1 cellular context compared by ENCODE assay signal in the genomic region with DNA sequence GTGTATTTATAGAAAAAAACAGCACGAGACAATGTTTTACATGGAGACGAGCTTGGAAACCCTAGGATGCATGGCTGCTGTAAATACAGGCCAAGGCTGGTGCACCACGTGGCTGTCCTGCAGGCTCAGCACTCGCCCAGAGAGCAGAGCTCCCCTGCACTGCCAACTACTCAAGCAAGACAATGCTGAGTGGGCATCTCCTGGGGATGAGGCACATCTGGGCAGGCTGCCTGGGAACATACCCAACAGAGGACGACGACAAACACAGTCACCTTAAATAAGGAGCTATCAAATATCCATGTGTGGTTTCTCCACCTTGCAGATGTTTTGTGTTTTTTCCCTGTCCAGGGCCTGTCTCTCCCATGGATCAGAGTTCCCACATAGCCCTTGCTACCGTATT.
TF ChIP-seq lines count a peak whose summit lies in the region.

No MANE protein-coding gene starts in this region.

TF ChIP-seq in GM23338, 12 proteins besides CTCF, POLR2A, EP300 and RAD21 (continued from another document):
- TF ChIP-seq, protein P1, sequence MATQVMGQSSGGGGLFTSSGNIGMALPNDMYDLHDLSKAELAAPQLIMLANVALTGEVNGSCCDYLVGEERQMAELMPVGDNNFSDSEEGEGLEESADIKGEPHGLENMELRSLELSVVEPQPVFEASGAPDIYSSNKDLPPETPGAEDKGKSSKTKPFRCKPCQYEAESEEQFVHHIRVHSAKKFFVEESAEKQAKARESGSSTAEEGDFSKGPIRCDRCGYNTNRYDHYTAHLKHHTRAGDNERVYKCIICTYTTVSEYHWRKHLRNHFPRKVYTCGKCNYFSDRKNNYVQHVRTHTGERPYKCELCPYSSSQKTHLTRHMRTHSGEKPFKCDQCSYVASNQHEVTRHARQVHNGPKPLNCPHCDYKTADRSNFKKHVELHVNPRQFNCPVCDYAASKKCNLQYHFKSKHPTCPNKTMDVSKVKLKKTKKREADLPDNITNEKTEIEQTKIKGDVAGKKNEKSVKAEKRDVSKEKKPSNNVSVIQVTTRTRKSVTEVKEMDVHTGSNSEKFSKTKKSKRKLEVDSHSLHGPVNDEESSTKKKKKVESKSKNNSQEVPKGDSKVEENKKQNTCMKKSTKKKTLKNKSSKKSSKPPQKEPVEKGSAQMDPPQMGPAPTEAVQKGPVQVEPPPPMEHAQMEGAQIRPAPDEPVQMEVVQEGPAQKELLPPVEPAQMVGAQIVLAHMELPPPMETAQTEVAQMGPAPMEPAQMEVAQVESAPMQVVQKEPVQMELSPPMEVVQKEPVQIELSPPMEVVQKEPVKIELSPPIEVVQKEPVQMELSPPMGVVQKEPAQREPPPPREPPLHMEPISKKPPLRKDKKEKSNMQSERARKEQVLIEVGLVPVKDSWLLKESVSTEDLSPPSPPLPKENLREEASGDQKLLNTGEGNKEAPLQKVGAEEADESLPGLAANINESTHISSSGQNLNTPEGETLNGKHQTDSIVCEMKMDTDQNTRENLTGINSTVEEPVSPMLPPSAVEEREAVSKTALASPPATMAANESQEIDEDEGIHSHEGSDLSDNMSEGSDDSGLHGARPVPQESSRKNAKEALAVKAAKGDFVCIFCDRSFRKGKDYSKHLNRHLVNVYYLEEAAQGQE (IDR thresholded peaks at IDR 0.05; ENCODE audit: unreplicated experiment): no peak
- TF ChIP-seq NANOG (IDR thresholded peaks at IDR 0.05; ENCODE audit: borderline replicate concordance) (no peak), JUNB (IDR thresholded peaks at IDR 0.05; ENCODE audit: unreplicated experiment) (no peak)
